ENCODE assay signal across 8 cellular contexts in genomic region chr1:11802616-11802972, GRCh38. TPM values are rescaled to one million over a fixed set of nuclear protein-coding genes. Genes with fewer than 3 reads are reported as not detected.
DNase-seq lines count a peak whose midpoint lies in the region; ATAC-seq and TF ChIP-seq lines count a peak whose summit lies in the region.

No MANE protein-coding gene starts in this region.

- H3K9me3 ChIP-seq in CD4-positive, CD25-positive, alpha-beta regulatory T cell (ENCODE audit: control insufficient read depth in 2 of 2, low read length in 2 of 2), result no peaks in the 10 kb centered on the region
- H3K9me3 ChIP-seq in SK-N-MC (ENCODE audit: low read depth, low read length) (no peaks in the 10 kb centered on the region), esophagus muscularis mucosa (no peaks in the 10 kb centered on the region)

- peaks cover 12 to 58% (median 36%) of the 10 kb centered on the region in 4 donors for H3K4me1 Mint-ChIP-seq in CD4-positive, CD25-positive, alpha-beta regulatory T cell
- peaks cover 49% of the 10 kb centered on the region for H3K4me1 Mint-ChIP-seq in neural crest cell

- no peak for ATAC-seq in CD4-positive, CD25-positive, alpha-beta regulatory T cell (ENCODE audit: low read depth in 2 of 2)

- peak overlapping the region; percentile 63 for H3K27ac ChIP-seq in CD4-positive, CD25-positive, alpha-beta regulatory T cell (ENCODE audit: insufficient read depth, low read length, poor library complexity, severe bottlenecking)
- H3K27ac ChIP-seq in SK-N-MC, result no peak overlapping the region
- H3K27ac ChIP-seq in esophagus muscularis mucosa (replicated peaks in 1 of 4), result peak overlapping the region; percentile 95 to 99 (median 98)

- no peak for TF ChIP-seq CTCF in esophagus muscularis mucosa (IDR thresholded peaks at IDR 0.05)
- no peak for TF ChIP-seq CTCF in neural crest cell (conservative IDR thresholded peaks at IDR 0.05)

- H3K4me3 Mint-ChIP-seq in CD4-positive, CD25-positive, alpha-beta regulatory T cell, result peak overlapping the region; percentile 24 to 100 (median 98)
- H3K4me3 Mint-ChIP-seq in neural crest cell, result peak overlapping the region; percentile 88

- peaks cover 50% of the 10 kb centered on the region for H3K4me1 ChIP-seq in CD4-positive, CD25-positive, alpha-beta regulatory T cell (ENCODE audit: control insufficient read depth, insufficient read depth, low read length, poor library complexity, severe bottlenecking)
- peaks cover 43 to 66% (median 57%) of the 10 kb centered on the region in 4 donors for H3K4me1 ChIP-seq in esophagus muscularis mucosa

- H3K36me3 ChIP-seq in CD4-positive, CD25-positive, alpha-beta regulatory T cell (ENCODE audit: control insufficient read depth, insufficient read depth, low read length), result peaks cover 27% of the 10 kb centered on the region
- H3K36me3 ChIP-seq in SK-N-MC (ENCODE audit: insufficient read depth, low read length) (peaks cover 6% of the 10 kb centered on the region; the same call in 1 of the 2 replicates), esophagus muscularis mucosa (peaks cover 8 to 42% (median 30%) of the 10 kb centered on the region in 4 donors)

- intact Hi-C loops in esophagus muscularis mucosa (cut with DNase I), result no loop called here

- H3K27ac Mint-ChIP-seq in CD4-positive, CD25-positive, alpha-beta regulatory T cell, result peak overlapping the region; percentile 5 to 96 (median 93)
- peak overlapping the region; percentile 4 for H3K27ac Mint-ChIP-seq in neural crest cell (ENCODE audit: unreplicated experiment)

- TF ChIP-seq EP300 in esophagus muscularis mucosa (IDR thresholded peaks at IDR 0.05), result no peak

- peak; percentile 10 for TF ChIP-seq POLR2A in esophagus muscularis mucosa (IDR thresholded peaks at IDR 0.05; ENCODE audit: low read depth)

- H3K27me3 ChIP-seq in CD4-positive, CD25-positive, alpha-beta regulatory T cell (ENCODE audit: control insufficient read depth, insufficient read depth, low read length), result no peaks in the 10 kb centered on the region
- no peaks in the 10 kb centered on the region for H3K27me3 ChIP-seq in esophagus muscularis mucosa

- H3K27me3 Mint-ChIP-seq in CD4-positive, CD25-positive, alpha-beta regulatory T cell, result no peaks in the 10 kb centered on the region
- H3K27me3 Mint-ChIP-seq in neural crest cell (ENCODE audit: low read depth), result no peaks in the 10 kb centered on the region

- peak overlapping the region; percentile 66 for H3K4me3 ChIP-seq in CD4-positive, CD25-positive, alpha-beta regulatory T cell (ENCODE audit: low read depth, low read length)
- no peak overlapping the region for H3K4me3 ChIP-seq in SK-N-MC
- H3K4me3 ChIP-seq in esophagus muscularis mucosa, result peak overlapping the region; percentile 66 to 90 (median 74)

- 25% methylated on average over 6 of the region's 6 CpGs for WGBS in esophagus muscularis mucosa

- H3K9me3 Mint-ChIP-seq in CD4-positive, CD25-positive, alpha-beta regulatory T cell, result peaks cover 0 to 2% (median 0%) of the 10 kb centered on the region in 7 donors
- no peaks in the 10 kb centered on the region for H3K9me3 Mint-ChIP-seq in neural crest cell

- peak in 1 of 3 donors; percentile 24 for DNase-seq in CD4-positive, CD25-positive, alpha-beta regulatory T cell
- DNase-seq in SK-N-MC (ENCODE audit: low read depth, low spot score) (no peak), esophagus muscularis mucosa (ENCODE audit: extremely low spot score) (no peak), neural crest cell (ENCODE audit: low read depth, low spot score) (no peak), NCI-H446 treated with DMSO at 0.1 percent for 48 hours (lab: John Stamatoyannopoulos, UW) (no peak), COR-L47 (lab: John Stamatoyannopoulos, UW) (no peak), putamen (ENCODE audit: low spot score) (no peak), NCI-H1694 (lab: John Stamatoyannopoulos, UW) (no peak)

- peaks cover 8% of the 10 kb centered on the region for H3K36me3 Mint-ChIP-seq in CD4-positive, CD25-positive, alpha-beta regulatory T cell
- H3K36me3 Mint-ChIP-seq in neural crest cell (ENCODE audit: low read depth), result peaks cover 3% of the 10 kb centered on the region

- peak overlapping the region; percentile 5 for H3K9ac ChIP-seq in SK-N-MC (ENCODE audit: insufficient read length)

RNA-seq across cellular contexts. Expression of gene MTHFR, which starts 3.2 kb away (rescaled TPM):
- total RNA-seq in CD4-positive, CD25-positive, alpha-beta regulatory T cell, result 35.0 TPM
- 1 to 10 TPM; 5.6 to 7.6 (median 6.6) TPM for polyA plus RNA-seq in CD4-positive, CD25-positive, alpha-beta regulatory T cell
- 10 to 100 TPM; 23.4 to 38.6 (median 26.8) TPM for total RNA-seq in esophagus muscularis mucosa
- 28.7 and 29.6 TPM in 2 replicates for total RNA-seq in neural crest cell

RNA-seq across cellular contexts. Expression of gene CLCN6, which starts 3.4 kb away (rescaled TPM):
- 13.5 TPM for total RNA-seq in CD4-positive, CD25-positive, alpha-beta regulatory T cell
- polyA plus RNA-seq in CD4-positive, CD25-positive, alpha-beta regulatory T cell, result 1 to 10 TPM; 1.6 to 3.0 (median 2.4) TPM
- total RNA-seq in esophagus muscularis mucosa, result 10 to 100 TPM; 12.5 to 19.7 (median 15.5) TPM
- 56.2 and 56.3 TPM in 2 replicates for total RNA-seq in neural crest cell

RNA-seq across cellular contexts. Expression of gene C1orf167, which starts 40.6 kb away (rescaled TPM):
- total RNA-seq in CD4-positive, CD25-positive, alpha-beta regulatory T cell, result not detected
- 1 to 10 TPM in 2 of 4 donors, under 1 TPM in 1, not detected in 1; 0.61 to 1.3 (median 1.0) TPM for polyA plus RNA-seq in CD4-positive, CD25-positive, alpha-beta regulatory T cell
- total RNA-seq in esophagus muscularis mucosa, result 1 to 10 TPM in 2 of 4 donors, not detected in 2; 2.3 to 4.3 TPM
- not detected in 2 replicates for total RNA-seq in neural crest cell

RNA-seq across cellular contexts. Expression of gene NPPA, which starts 45.0 kb away (rescaled TPM):
- total RNA-seq in CD4-positive, CD25-positive, alpha-beta regulatory T cell, result not detected
- polyA plus RNA-seq in CD4-positive, CD25-positive, alpha-beta regulatory T cell, result not detected
- total RNA-seq in esophagus muscularis mucosa, result 1 to 10 TPM in 1 of 4 donors, not detected in 3; 1.7 TPM
- not detected in 2 replicates for total RNA-seq in neural crest cell

RNA-seq across cellular contexts. Expression of gene NPPB, which starts 56.2 kb away (rescaled TPM):
- not detected for total RNA-seq in CD4-positive, CD25-positive, alpha-beta regulatory T cell
- polyA plus RNA-seq in CD4-positive, CD25-positive, alpha-beta regulatory T cell, result not detected
- not detected for total RNA-seq in esophagus muscularis mucosa
- total RNA-seq in neural crest cell, result not detected in 2 replicates
